ENCODE assay signal across 13 cellular contexts in genomic region chr9:76793784-76794431, GRCh38. TPM values are rescaled to one million over a fixed set of nuclear protein-coding genes. Genes with fewer than 3 reads are reported as not detected.
DNase-seq lines count a peak whose midpoint lies in the region; ATAC-seq and TF ChIP-seq lines count a peak whose summit lies in the region.
"Had no signal": no experiment of that assay in that cellular context is flagged by ENCODE, and none has a peak within 500 bp of the region (broad histone marks: within the 10 kb centered on the region; RNA-seq: fewer than 3 reads in every experiment).

No MANE protein-coding gene starts in this region.

- DNase-seq in COLO829 (ENCODE audit: low spot score) (peak; percentile 60), neural progenitor cell (ENCODE audit: low spot score) (no peak), NCI-H1092 treated with DMSO at 0.1 percent for 48 hours (lab: John Stamatoyannopoulos, UW) (no peak), ascending aorta (ENCODE audit: low spot score in 2 of 2) (no peak)
- DNase-seq: BE2C, Calu3, DMS 273 treated with DMSO at 0.1 percent for 48 hours, H7 had no signal

- H3K9me3 Mint-ChIP-seq in neural progenitor cell, result no peaks in the 10 kb centered on the region
- H3K9me3 Mint-ChIP-seq: GM23338 had no signal

- no peak for ATAC-seq in HG03135 (IDR thresholded peaks at IDR 0.05; ENCODE audit: unreplicated experiment)
- ATAC-seq: GM23338 had no signal

- H3K4me1 ChIP-seq in neural progenitor cell, result no peaks in the 10 kb centered on the region
- no peaks in the 10 kb centered on the region for H3K4me1 ChIP-seq in ascending aorta

- H4K20me1 ChIP-seq in neural progenitor cell (ENCODE audit: low read depth), result no peaks in the 10 kb centered on the region

- H2AFZ ChIP-seq in neural progenitor cell (replicated peaks), result peak overlapping the region; percentile 65
- H2AFZ ChIP-seq: GM23338 had no signal

- TF ChIP-seq CTCF in 22Rv1 (IDR thresholded peaks at IDR 0.05) (no peak), VCaP (conservative IDR thresholded peaks at IDR 0.05) (no peak), neural progenitor cell (IDR thresholded peaks at IDR 0.05) (no peak), ascending aorta (IDR thresholded peaks at IDR 0.05) (no peak)

- peaks cover 7% of the 10 kb centered on the region for H3K4me1 Mint-ChIP-seq in neural progenitor cell
- H3K4me1 Mint-ChIP-seq: GM23338 had no signal

- H3K27me3 ChIP-seq in neural progenitor cell (no peaks in the 10 kb centered on the region), ascending aorta (no peaks in the 10 kb centered on the region)
- H3K27me3 ChIP-seq: BE2C had no signal

- no peaks in the 10 kb centered on the region for H3F3A ChIP-seq in neural progenitor cell (ENCODE audit: low read depth)

- no peak overlapping the region for H3K4me3 ChIP-seq in neural progenitor cell
- H3K4me3 ChIP-seq in ascending aorta, result no peak overlapping the region
- H3K4me3 ChIP-seq: GM23338 had no signal

- H3K27ac ChIP-seq in 22Rv1 (peak overlapping the region; percentile 88), VCaP (peak overlapping the region; percentile 98), neural progenitor cell (no peak overlapping the region), ascending aorta (no peak overlapping the region)

- H3K36me3 Mint-ChIP-seq in neural progenitor cell, result no peaks in the 10 kb centered on the region

- H3K36me3 ChIP-seq in neural progenitor cell (no peaks in the 10 kb centered on the region), ascending aorta (no peaks in the 10 kb centered on the region)
- H3K36me3 ChIP-seq: BE2C had no signal

- H3K79me2 ChIP-seq in neural progenitor cell (ENCODE audit: low read depth), result no peaks in the 10 kb centered on the region

- no peak overlapping the region for H3K4me2 ChIP-seq in neural progenitor cell
- H3K4me2 ChIP-seq: GM23338 had no signal

- intact Hi-C loops in ascending aorta (cut with DNase I), result no loop called here

- H3K4me3 Mint-ChIP-seq in neural progenitor cell, result no peak overlapping the region
- H3K4me3 Mint-ChIP-seq: GM23338 had no signal

- H3K27me3 Mint-ChIP-seq in neural progenitor cell (ENCODE audit: insufficient read depth, low read depth), result peaks cover 2% of the 10 kb centered on the region

- H3K9me3 ChIP-seq in neural progenitor cell (ENCODE audit: low read depth) (no peaks in the 10 kb centered on the region), ascending aorta (no peaks in the 10 kb centered on the region)
- H3K9me3 ChIP-seq: BE2C had no signal

- no peak overlapping the region for H3K9ac ChIP-seq in neural progenitor cell

- no peak overlapping the region for H3K27ac Mint-ChIP-seq in neural progenitor cell
- H3K27ac Mint-ChIP-seq: GM23338 had no signal

RNA-seq across cellular contexts. Expression of gene PCA3, which starts 29.7 kb away (rescaled TPM):
- total RNA-seq in neural progenitor cell (ENCODE audit: low replicate concordance) (0.30 and 0.56 TPM in 2 replicates), ascending aorta (not detected)
- total RNA-seq: Calu3, H7, HT-29 had no signal

Comparison
In these comparisons a context has a peak if more than half of its experiments do, and no peak if none do; other contexts are left out.
1. H3K27ac ChIP-seq: peak in 22Rv1 (single experiment) and VCaP (single experiment); none in neural progenitor cell (single experiment) and ascending aorta (0 of 2).